ENCODE assay signal across 8 cellular contexts in genomic region chr7:111098011-111098925, GRCh38. TPM values are rescaled to one million over a fixed set of nuclear protein-coding genes. Genes with fewer than 3 reads are reported as not detected.
DNase-seq lines count a peak whose midpoint lies in the region; ATAC-seq lines count a peak whose summit lies in the region.

No MANE protein-coding gene starts in this region.

- DNase-seq in CD1c-positive myeloid dendritic cell (ENCODE audit: extremely low spot score) (peak; percentile 45), NOMO-1 (lab: John Stamatoyannopoulos, UW; ENCODE audit: unreplicated experiment in 2 of 2) (peak; percentile 4 to 54), left cardiac atrium (peak; percentile 33), GF-D8 (lab: John Stamatoyannopoulos, UW) (no peak)
- DNase-seq in activated T-helper 9 cell treated with anti-CD3 and anti-CD28 coated beads, Interleukin-2, amount 50 U/mL, for 16 hours (ENCODE audit: low read depth): peak; percentile 39
- peak; percentile 55 for DNase-seq in stimulated activated CD4-positive, alpha-beta T cell treated with anti-CD3 and anti-CD28 coated beads, Interleukin-2, amount 100 ng/mL, for 4 hours (ENCODE audit: low read depth)

- ATAC-seq in GM18870 (IDR thresholded peaks at IDR 0.05; ENCODE audit: unreplicated experiment): peak; percentile 81
- ATAC-seq in HG03097 (IDR thresholded peaks at IDR 0.05; ENCODE audit: low FRiP score, unreplicated experiment): peak; percentile 81
- peak in 1 of 2 donors; percentile 74 for ATAC-seq in left cardiac atrium

- intact Hi-C loops in left cardiac atrium (cut with DNase I): loop anchor here (5.0 to 10.0 kb wide), 6 partner anchors 113 to 1253 kb away; no protein-coding TSS in a partner anchor

RNA-seq across cellular contexts. Expression of gene LRRN3, which starts 7.3 kb away (rescaled TPM):
- 10 to 100 TPM in 1 of 2 donors, 1 to 10 TPM in 1; 9.9 to 49.9 TPM for total RNA-seq in left cardiac atrium
